1 cellular context compared by ENCODE assay signal in the genomic region with DNA sequence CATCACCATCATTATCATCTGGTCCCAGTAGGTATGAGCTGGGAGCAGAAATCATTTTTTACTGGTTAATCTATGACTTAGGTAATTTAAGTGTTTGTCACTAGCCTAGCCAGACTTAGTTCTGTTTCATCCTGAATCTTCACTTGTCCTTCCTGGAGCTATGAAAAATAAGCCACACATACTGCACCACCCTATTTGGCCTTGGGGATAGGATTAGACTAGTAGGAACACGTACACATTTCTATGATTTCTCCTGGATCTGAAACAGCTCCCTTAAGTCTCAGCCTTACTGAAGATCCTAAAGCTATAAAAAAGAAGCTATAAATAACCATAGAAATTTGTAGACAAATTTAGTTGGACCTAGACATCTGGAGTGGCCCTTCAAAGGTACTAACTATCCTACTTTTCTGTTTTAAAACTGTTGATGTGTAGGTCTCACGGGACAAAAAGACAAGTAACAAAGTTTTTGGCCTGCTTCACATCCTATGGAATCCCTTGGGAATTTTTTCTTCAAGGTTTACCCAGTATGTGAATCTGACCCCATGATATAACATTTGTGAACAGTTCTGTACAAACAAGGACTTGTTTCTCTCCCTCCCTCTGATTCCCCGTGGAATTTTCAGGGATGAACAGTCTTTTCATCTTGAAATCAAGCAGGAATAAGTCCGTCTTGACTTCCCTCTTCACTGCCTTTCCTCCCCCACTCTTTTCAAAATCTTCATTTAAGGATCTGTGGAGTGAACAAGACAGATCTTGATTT.
TF ChIP-seq lines count a peak whose summit lies in the region.

No MANE protein-coding gene starts in this region.

TF ChIP-seq in H1, 55 proteins besides CTCF, POLR2A, EP300 and RAD21:
- no peak for TF ChIP-seq ZNF274 (IDR thresholded peaks at IDR 0.05; ENCODE audit: borderline replicate concordance, extremely low read depth, low read length)
- TF ChIP-seq RBBP5 (IDR thresholded peaks at IDR 0.05; ENCODE audit: borderline replicate concordance, low read depth, low read length) = no peak
- no peak for TF ChIP-seq CHD1 (IDR thresholded peaks at IDR 0.05; ENCODE audit: low read depth, low read length)
- TF ChIP-seq HDAC6 (IDR thresholded peaks at IDR 0.05; ENCODE audit: low read depth, low read length) = no peak
- TF ChIP-seq SIRT6 (IDR thresholded peaks at IDR 0.05; ENCODE audit: low read length) = no peak
- no peak for TF ChIP-seq FOSL1 (IDR thresholded peaks at IDR 0.05; ENCODE audit: insufficient read depth, low read depth, low read length)
- no peak for TF ChIP-seq CTBP2 (IDR thresholded peaks at IDR 0.05; ENCODE audit: borderline replicate concordance, insufficient read depth, insufficient read length, low read length)
- TF ChIP-seq RXRA (IDR thresholded peaks at IDR 0.05; ENCODE audit: insufficient read depth, low read depth, low read length) = no peak
- no peak for TF ChIP-seq POU5F1 (IDR thresholded peaks at IDR 0.05; ENCODE audit: low read depth, low read length)
- no peak for TF ChIP-seq KDM1A (IDR thresholded peaks at IDR 0.05; ENCODE audit: borderline replicate concordance, low read length)
- TF ChIP-seq JUND (IDR thresholded peaks at IDR 0.05; ENCODE audit: low read length) = no peak
- no peak for TF ChIP-seq NANOG (IDR thresholded peaks at IDR 0.05; ENCODE audit: insufficient read depth, low read depth, low read length, poor library complexity, severe bottlenecking)
- TF ChIP-seq MAFK (IDR thresholded peaks at IDR 0.05; ENCODE audit: low read depth, low read length) = no peak
- TF ChIP-seq HDAC2 (IDR thresholded peaks at IDR 0.05; ENCODE audit: borderline replicate concordance in 1 of 2, low read depth in 2 of 2, low read length in 2 of 2) = no peak
- TF ChIP-seq JUN (IDR thresholded peaks at IDR 0.05; ENCODE audit: low read depth, low read length) = no peak
- TF ChIP-seq EGR1 (IDR thresholded peaks at IDR 0.05; ENCODE audit: borderline replicate concordance, low read depth, low read length) = no peak
- no peak for TF ChIP-seq CREB1 (IDR thresholded peaks at IDR 0.05)
- no peak for TF ChIP-seq BACH1 (IDR thresholded peaks at IDR 0.05; ENCODE audit: low read length)
